Comparison of ENCODE assay signal across 13 cellular contexts in genomic region chr9:90645721-90646120, GRCh38. TPM values are rescaled to one million over a fixed set of nuclear protein-coding genes. Genes with fewer than 3 reads are reported as not detected.
"Had no signal": no experiment of that assay in that cellular context is flagged by ENCODE, and none has a peak within 500 bp of the region (broad histone marks: within the 10 kb centered on the region; RNA-seq: fewer than 3 reads in every experiment).

No MANE protein-coding gene starts in this region.

- DNase-seq: activated CD4-positive, alpha-beta T cell treated with anti-CD3 and anti-CD28 coated beads for 4 hours; activated naive CD4-positive, alpha-beta T cell treated with Interleukin-2 at 50 U/mL for 16 hours; esophagus squamous epithelium; foreskin fibroblast; glutamatergic neuron; immature natural killer cell; left cardiac atrium; naive B cell; retina; uterus had no signal

- H3K4me1 ChIP-seq: uterus had no signal

- FAIRE-seq: astrocyte had no signal

- H3K4me3 ChIP-seq: cardiac muscle cell, esophagus squamous epithelium, skin epidermis, uterus had no signal

- ATAC-seq: left cardiac atrium had no signal

- H3K9me3 ChIP-seq: uterus had no signal

- H3K36me3 ChIP-seq: cardiac muscle cell, esophagus squamous epithelium, uterus had no signal

- H3K27ac ChIP-seq: cardiac muscle cell, esophagus squamous epithelium, skin epidermis, uterus had no signal

- H3K27me3 ChIP-seq: uterus had no signal

RNA-seq across cellular contexts. Expression of gene DIRAS2, which starts 3.1 kb away (rescaled TPM):
- total RNA-seq: esophagus squamous epithelium, left cardiac atrium had no signal
